8 cellular contexts compared by ENCODE assay signal in genomic region chr3:184135911-184136260, GRCh38.
DNase-seq lines count a peak whose midpoint lies in the region; TF ChIP-seq lines count a peak whose summit lies in the region.

No MANE protein-coding gene starts in this region.

- no peak for TF ChIP-seq CTCF in cardiac fibroblast (IDR thresholded peaks at IDR 0.05; ENCODE audit: low read depth, low read length)
- no peak for TF ChIP-seq CTCF in GM20000 (IDR thresholded peaks at IDR 0.05; ENCODE audit: extremely low read depth, missing control alignments)

- H3K27ac ChIP-seq in ACC112 (ENCODE audit: low read depth, low read length) = peak overlapping the region; percentile 56; the same call in 1 of the 2 replicates
- H3K27ac ChIP-seq in HUES48 (ENCODE audit: low read depth, low read length) = peak overlapping the region; percentile 79
- H3K27ac ChIP-seq in muscle layer of colon (ENCODE audit: low read depth, low read length) = peak overlapping the region; percentile 92

- H3K9me3 ChIP-seq in HUES48 (ENCODE audit: control insufficient read depth, insufficient read depth, low read length) (no peaks in the 10 kb centered on the region), muscle layer of colon (ENCODE audit: low read length) (no peaks in the 10 kb centered on the region)

- peaks cover 22% of the 10 kb centered on the region for H3K4me1 ChIP-seq in ACC112 (ENCODE audit: control insufficient read depth, insufficient read depth, low read length, unreplicated experiment)
- peaks cover 9% of the 10 kb centered on the region for H3K4me1 ChIP-seq in HUES48 (ENCODE audit: control insufficient read depth, insufficient read depth, low read length)
- peaks cover 18% of the 10 kb centered on the region for H3K4me1 ChIP-seq in muscle layer of colon (ENCODE audit: insufficient read depth, low read length)

- H3K27me3 ChIP-seq in ACC112 (ENCODE audit: insufficient read depth, low read length) (no peaks in the 10 kb centered on the region), HUES48 (ENCODE audit: control insufficient read depth, insufficient read depth, low read length) (no peaks in the 10 kb centered on the region), muscle layer of colon (ENCODE audit: control insufficient read depth in 1 of 2, insufficient read depth in 2 of 2, low read length in 2 of 2) (no peaks in the 10 kb centered on the region)

- H3K36me3 ChIP-seq in ACC112 (ENCODE audit: insufficient read depth, low read length) (peaks cover 5% of the 10 kb centered on the region; the same call in 1 of the 2 replicates), HUES48 (ENCODE audit: control insufficient read depth, insufficient read depth, low read length) (peaks cover 25% of the 10 kb centered on the region), muscle layer of colon (ENCODE audit: insufficient read depth, low read length) (peaks cover 9% of the 10 kb centered on the region)

- no peak for DNase-seq in cardiac fibroblast (ENCODE audit: low read depth in 2 of 2)
- DNase-seq in GM20000 (ENCODE audit: low spot score) = no peak
- DNase-seq in COR-L47 (lab: John Stamatoyannopoulos, UW) = no peak
- DNase-seq in NCI-H2227 (lab: John Stamatoyannopoulos, UW; ENCODE audit: unreplicated experiment) = no peak
- DNase-seq in AML-193 (lab: John Stamatoyannopoulos, UW) = no peak

- peaks cover 36% of the 10 kb centered on the region for H3K79me2 ChIP-seq in ACC112 (ENCODE audit: control insufficient read depth, insufficient read depth, low read length, unreplicated experiment)

- H3K9ac ChIP-seq in HUES48 (ENCODE audit: low read depth, low read length) (peak overlapping the region; percentile 87), muscle layer of colon (ENCODE audit: low read length) (peak overlapping the region; percentile 85)

- H3K4me3 ChIP-seq in ACC112 (ENCODE audit: low read depth, low read length) (peak overlapping the region; percentile 86), HUES48 (ENCODE audit: low read depth, low read length) (peak overlapping the region; percentile 100), cardiac fibroblast (replicated peaks in 1 of 2; ENCODE audit: low read depth in 2 of 2, low read length in 2 of 2) (peak overlapping the region; percentile 90 to 94), muscle layer of colon (ENCODE audit: low read depth in 1 of 2, low read length in 2 of 2) (peak overlapping the region; percentile 90 to 98)

- H2AFZ ChIP-seq in ACC112 (ENCODE audit: low read length, unreplicated experiment) = peak overlapping the region; percentile 62
